Comparison of ENCODE assay signal across 21 cellular contexts in genomic region chr16:1456951-1457350, GRCh38. TPM values are rescaled to one million over a fixed set of nuclear protein-coding genes. Genes with fewer than 3 reads are reported as not detected.
DNase-seq lines count a peak whose midpoint lies in the region; ATAC-seq and TF ChIP-seq lines count a peak whose summit lies in the region.
"Had no signal": no experiment of that assay in that cellular context is flagged by ENCODE, and none has a peak within 500 bp of the region (broad histone marks: within the 10 kb centered on the region; RNA-seq: fewer than 3 reads in every experiment).

No MANE protein-coding gene starts in this region.

- intact Hi-C loops in natural killer cell (cut with micrococcal nuclease), result no loop called here

- no peaks in the 10 kb centered on the region for H3K9me3 ChIP-seq in BLaER1 treated with 17β-estradiol and CSF1 and Interleukin-3, amounts not matched to agents 10 nM and 100 nM (replicated peaks in 1 of 11)

- peaks cover 74 to 97% (median 87%) of the 10 kb centered on the region in 11 experiments for H3K36me3 ChIP-seq in BLaER1 treated with 17β-estradiol and CSF1 and Interleukin-3, amounts not matched to agents 10 nM and 100 nM

- peak overlapping the region in 7 of 11 experiments; percentile 14 to 94 (median 90); a peak in 11 of 22 replicates for H3K4me2 ChIP-seq in BLaER1 treated with 17β-estradiol and CSF1 and Interleukin-3, amounts not matched to agents 10 nM and 100 nM

- H3K36me3 Mint-ChIP-seq in natural killer cell treated with Interleukin-12 subunit alpha and Interleukin-12 subunit beta and Interleukin-15 and Interleukin-18, amount 100 ng/mL, for 72 hours, result no peaks in the 10 kb centered on the region
- H3K36me3 Mint-ChIP-seq in natural killer cell (no peaks in the 10 kb centered on the region), memory B cell (peaks cover 22% of the 10 kb centered on the region)

- peak overlapping the region in 7 of 11 experiments; percentile 16 to 80 (median 58); a peak in 9 of 22 replicates for H3K9ac ChIP-seq in BLaER1 treated with 17β-estradiol and CSF1 and Interleukin-3, amounts not matched to agents 10 nM and 100 nM
- H3K9ac ChIP-seq: GM23248 had no signal

- no peak overlapping the region for H3K27ac Mint-ChIP-seq in natural killer cell treated with Interleukin-12 subunit alpha and Interleukin-12 subunit beta and Interleukin-15 and Interleukin-18, amount 100 ng/mL, for 72 hours
- H3K27ac Mint-ChIP-seq in natural killer cell, result no peak overlapping the region
- H3K27ac Mint-ChIP-seq in memory B cell, result peak overlapping the region; percentile 50

- peaks cover 0 to 7% of the 10 kb centered on the region in 2 donors for H3K4me1 Mint-ChIP-seq in natural killer cell treated with Interleukin-12 subunit alpha and Interleukin-12 subunit beta and Interleukin-15 and Interleukin-18, amount 100 ng/mL, for 72 hours (ENCODE audit: low read depth in 2 of 2)
- H3K4me1 Mint-ChIP-seq in natural killer cell, result no peaks in the 10 kb centered on the region
- peaks cover 17% of the 10 kb centered on the region for H3K4me1 Mint-ChIP-seq in memory B cell

- peaks cover 0 to 97% (median 23%) of the 10 kb centered on the region in 11 experiments; a peak in 14 of 22 replicates for H4K20me1 ChIP-seq in BLaER1 treated with 17β-estradiol and CSF1 and Interleukin-3, amounts not matched to agents 10 nM and 100 nM

- peak; percentile 54 for DNase-seq in natural killer cell treated with Interleukin-12 subunit alpha and Interleukin-12 subunit beta and Interleukin-15 and Interleukin-18, amount 100 ng/mL, for 72 hours (ENCODE audit: low spot score)
- DNase-seq in natural killer cell, result no peak
- no peak for DNase-seq in memory B cell (ENCODE audit: low spot score in 2 of 2)
- no peak for DNase-seq in T-helper 2 cell
- DNase-seq: C1 segment of cervical spinal cord; Calu3; CD4-positive, alpha-beta memory T cell; COR-L47; DMS53; DMS79 treated with DMSO at 0.1 percent for 48 hours; GF-D8; GM23248; H7; HCEC 1CT had no signal

- H3K9me3 Mint-ChIP-seq in natural killer cell treated with Interleukin-12 subunit alpha and Interleukin-12 subunit beta and Interleukin-15 and Interleukin-18, amount 100 ng/mL, for 72 hours, result no peaks in the 10 kb centered on the region
- H3K9me3 Mint-ChIP-seq in natural killer cell (no peaks in the 10 kb centered on the region), memory B cell (no peaks in the 10 kb centered on the region)
- H3K9me3 Mint-ChIP-seq: CD4-positive, alpha-beta memory T cell had no signal

- no peak for TF ChIP-seq CTCF in natural killer cell (IDR thresholded peaks at IDR 0.05)

- no peaks in the 10 kb centered on the region for H3K27me3 ChIP-seq in BLaER1 treated with 17β-estradiol and CSF1 and Interleukin-3, amounts not matched to agents 10 nM and 100 nM

- ATAC-seq in natural killer cell treated with Interleukin-12 subunit alpha and Interleukin-12 subunit beta and Interleukin-15 and Interleukin-18, amount 100 ng/mL, for 72 hours, result no peak
- no peak for ATAC-seq in natural killer cell
- ATAC-seq in memory B cell (ENCODE audit: low read depth), result no peak
- no peak for ATAC-seq in GM21529 (IDR thresholded peaks at IDR 0.05; ENCODE audit: unreplicated experiment)

- no peak overlapping the region for H3K4me3 Mint-ChIP-seq in natural killer cell treated with Interleukin-12 subunit alpha and Interleukin-12 subunit beta and Interleukin-15 and Interleukin-18, amount 100 ng/mL, for 72 hours
- no peak overlapping the region for H3K4me3 Mint-ChIP-seq in natural killer cell
- no peak overlapping the region for H3K4me3 Mint-ChIP-seq in memory B cell
- H3K4me3 Mint-ChIP-seq: CD4-positive, alpha-beta memory T cell had no signal

- H3K27ac ChIP-seq in BLaER1 treated with 17β-estradiol and CSF1 and Interleukin-3, amounts not matched to agents 10 nM and 100 nM, result peak overlapping the region in 6 of 11 experiments; percentile 16 to 91 (median 88); a peak in 11 of 22 replicates
- H3K27ac ChIP-seq: GM23248 had no signal

- H3K4me1 ChIP-seq in BLaER1 treated with 17β-estradiol and CSF1 and Interleukin-3, amounts not matched to agents 10 nM and 100 nM, result peaks cover 20 to 82% (median 78%) of the 10 kb centered on the region in 10 experiments

- no peak overlapping the region for H3K4me3 ChIP-seq in BLaER1 treated with 17β-estradiol and CSF1 and Interleukin-3, amounts not matched to agents 10 nM and 100 nM
- H3K4me3 ChIP-seq: GM23248 had no signal

- no peaks in the 10 kb centered on the region for H3K27me3 Mint-ChIP-seq in natural killer cell treated with Interleukin-12 subunit alpha and Interleukin-12 subunit beta and Interleukin-15 and Interleukin-18, amount 100 ng/mL, for 72 hours
- H3K27me3 Mint-ChIP-seq in natural killer cell (ENCODE audit: low read depth in 2 of 2) (no peaks in the 10 kb centered on the region), memory B cell (no peaks in the 10 kb centered on the region)
- H3K27me3 Mint-ChIP-seq: CD4-positive, alpha-beta memory T cell had no signal

RNA-seq across cellular contexts. Expression of gene CCDC154, which starts 12.6 kb away (rescaled TPM):
- total RNA-seq in natural killer cell treated with Interleukin-12 subunit alpha and Interleukin-12 subunit beta and Interleukin-15 and Interleukin-18, amount 100 ng/mL, for 72 hours, result 1 to 10 TPM in 1 of 2 donors, under 1 TPM in 1; 0.38 to 3.6 TPM
- total RNA-seq in natural killer cell, result 1 to 10 TPM in 2 of 3 donors, under 1 TPM in 1; 0.88 to 1.8 (median 1.6) TPM
- total RNA-seq: Daoy, GM23248, H7 had no signal

RNA-seq across cellular contexts. Expression of gene CLCN7, which starts 17.9 kb away (rescaled TPM):
- total RNA-seq in natural killer cell treated with Interleukin-12 subunit alpha and Interleukin-12 subunit beta and Interleukin-15 and Interleukin-18, amount 100 ng/mL, for 72 hours, result 10 to 100 TPM; 52.2 to 73.5 TPM
- total RNA-seq in natural killer cell, result 100 to 1,000 TPM; 117 to 125 (median 118) TPM

RNA-seq across cellular contexts. Expression of gene PERCC1, which starts 26.1 kb away (rescaled TPM):
- 1 to 10 TPM in 1 of 2 donors, under 1 TPM in 1; 0.98 to 1.2 TPM for total RNA-seq in natural killer cell treated with Interleukin-12 subunit alpha and Interleukin-12 subunit beta and Interleukin-15 and Interleukin-18, amount 100 ng/mL, for 72 hours
- under 1 TPM; 0.68 to 0.96 (median 0.83) TPM for total RNA-seq in natural killer cell
- total RNA-seq: A172, A673, Calu3, Daoy, G401, GM23248, H1, H7 had no signal

RNA-seq across cellular contexts. Expression of gene PTX4, which starts 31.8 kb away (rescaled TPM):
- total RNA-seq in natural killer cell treated with Interleukin-12 subunit alpha and Interleukin-12 subunit beta and Interleukin-15 and Interleukin-18, amount 100 ng/mL, for 72 hours, result under 1 TPM in 1 of 2 donors, not detected in 1; 0.39 TPM
- under 1 TPM in 1 of 3 donors, not detected in 2; 0.31 TPM for total RNA-seq in natural killer cell
- total RNA-seq: A172; A673; Calu3; CD4-positive, alpha-beta memory T cell; Daoy; GM23248; H1; H7 had no signal

RNA-seq across cellular contexts. Expression of gene TELO2, which starts 36.2 kb away (rescaled TPM):
- total RNA-seq in natural killer cell treated with Interleukin-12 subunit alpha and Interleukin-12 subunit beta and Interleukin-15 and Interleukin-18, amount 100 ng/mL, for 72 hours, result 100 to 1,000 TPM in 1 of 2 donors, 10 to 100 TPM in 1; 55.5 to 156 TPM
- 10 to 100 TPM; 45.5 to 50.0 (median 46.5) TPM for total RNA-seq in natural killer cell
